In the genomic region with DNA sequence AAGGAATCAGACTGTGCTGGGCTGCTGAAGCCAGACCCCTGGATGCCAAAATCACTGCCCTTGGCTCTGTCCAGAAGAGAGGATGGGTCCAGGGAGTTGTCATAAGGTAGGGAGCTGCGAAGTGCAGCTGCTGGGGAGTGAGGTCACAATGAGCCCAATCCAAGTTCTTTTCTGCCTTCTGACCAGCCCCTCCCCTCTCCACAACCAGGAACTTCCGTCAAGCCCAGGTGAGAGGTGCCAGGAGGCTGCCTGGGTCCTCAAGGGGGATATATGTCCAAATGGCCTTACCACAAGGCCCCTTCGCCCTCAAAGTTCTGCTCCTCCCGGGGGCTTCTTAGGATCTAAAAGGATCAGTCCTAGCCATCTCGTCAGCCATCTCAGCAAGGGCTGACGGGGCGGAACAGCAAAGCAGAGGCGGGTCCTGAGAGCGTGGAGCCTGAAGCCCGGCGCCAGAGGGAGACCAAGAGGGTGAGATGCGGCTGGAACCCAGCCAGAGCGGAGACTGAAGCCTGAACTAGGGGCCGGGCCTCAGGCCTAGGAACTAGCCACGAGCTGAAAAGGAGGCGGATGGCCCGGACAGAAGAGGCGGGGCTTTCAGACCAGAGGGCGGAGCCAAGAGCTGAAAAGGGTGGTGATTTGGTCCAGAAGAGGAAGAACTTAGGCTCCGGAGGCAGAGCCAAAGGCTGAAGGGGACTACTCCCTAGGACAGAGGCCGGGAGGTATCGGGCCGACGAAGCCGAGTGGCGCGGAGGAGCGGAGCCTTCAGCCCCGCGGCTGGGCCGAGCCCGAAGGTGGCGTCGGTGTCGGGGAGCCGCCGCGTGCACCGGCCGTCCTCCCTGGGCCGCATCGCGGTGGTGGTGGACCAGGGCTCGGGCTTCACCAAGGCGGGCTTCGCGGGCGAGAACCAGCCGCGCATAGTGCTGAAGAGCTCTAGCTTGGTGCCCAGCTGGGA, we compare ENCODE assay signal across 7 cellular contexts. TPM values are rescaled to one million over a fixed set of nuclear protein-coding genes. Genes with fewer than 3 reads are reported as not detected.
DNase-seq lines count a peak whose midpoint lies in the region; ATAC-seq lines count a peak whose summit lies in the region.

TSS of gene ACTL10 (plus strand) at position 651 of the 952 bp plus-strand sequence. CDS start 555 bp downstream, outside the sequence.

- DNase-seq in NCI-H2107 (lab: John Stamatoyannopoulos, UW) (peak; percentile 57), cerebellum (ENCODE audit: low spot score) (peak; percentile 85), islet precursor cell (peak; percentile 97)
- DNase-seq in activated CD4-positive, alpha-beta T cell treated with anti-CD3 and anti-CD28 coated beads for 1 hour: peak; percentile 59
- peak; percentile 83 for DNase-seq in stimulated activated CD4-positive, alpha-beta T cell treated with anti-CD3 and anti-CD28 coated beads, Interleukin-12 subunit alpha, Interleukin-12 subunit beta, amount 100 ng/mL, for 4 hours

- peak; percentile 35 for ATAC-seq in GM18508 (IDR thresholded peaks at IDR 0.05; ENCODE audit: insufficient read depth, unreplicated experiment)
- ATAC-seq in HG02943 (IDR thresholded peaks at IDR 0.05; ENCODE audit: low read depth, unreplicated experiment): peak; percentile 65

RNA-seq across cellular contexts. Expression of gene ACTL10, which starts in this region (rescaled TPM):
- 0.64 TPM for total RNA-seq in cerebellum

Comparison
In these comparisons a context has a peak if more than half of its experiments do, and no peak if none do; other contexts are left out.
1. Peak in every context shown above with its lines: DNase-seq and ATAC-seq.
2. Peak in DNase-seq in cerebellum; RNA of the gene not detected or under 1 TPM.